In genomic region chr2:71066856-71067255, GRCh38 we compare ENCODE assay signal across 12 cellular contexts. TPM values are rescaled to one million over a fixed set of nuclear protein-coding genes. Genes with fewer than 3 reads are reported as not detected.
DNase-seq lines count a peak whose midpoint lies in the region; ATAC-seq, FAIRE-seq and TF ChIP-seq lines count a peak whose summit lies in the region.
"Had no signal": no experiment of that assay in that cellular context is flagged by ENCODE, and none has a peak within 500 bp of the region (broad histone marks: within the 10 kb centered on the region; RNA-seq: fewer than 3 reads in every experiment).

No MANE protein-coding gene starts in this region.

- TF ChIP-seq CTCF in HCT116 (IDR thresholded peaks at IDR 0.05 in 2 of 3, conservative IDR thresholded peaks at IDR 0.05 in 1 of 3; ENCODE audit: borderline replicate concordance in 1 of 3, insufficient read depth in 1 of 3, low read depth in 2 of 3, low read length in 2 of 3), result no peak
- no peak for TF ChIP-seq CTCF in astrocyte (IDR thresholded peaks at IDR 0.05; ENCODE audit: insufficient read depth, low read depth, low read length)
- TF ChIP-seq CTCF in osteoblast (IDR thresholded peaks at IDR 0.05; ENCODE audit: extremely low read depth, low read depth, low read length), result no peak

- no peaks in the 10 kb centered on the region for H3K9me2 ChIP-seq in HCT116 (ENCODE audit: insufficient read depth)

- H3K9me3 ChIP-seq in HCT116 (ENCODE audit: control insufficient read depth in 1 of 2, insufficient read depth in 1 of 2, low read depth in 1 of 2, low read length in 2 of 2) (no peaks in the 10 kb centered on the region), astrocyte (ENCODE audit: insufficient read depth, low read depth, low read length) (no peaks in the 10 kb centered on the region), osteoblast (ENCODE audit: low read depth, low read length) (no peaks in the 10 kb centered on the region)
- H3K9me3 ChIP-seq: heart right ventricle, left lung, thyroid gland had no signal

- no peak for DNase-seq in T-helper 2 cell treated with Interferon-gamma antibody and Interleukin-4, amounts not matched to agents 5 μg/mL and 100 μg/mL, for 36 hours (ENCODE audit: low spot score)
- no peak for DNase-seq in T-helper 2 cell
- no peak for DNase-seq in HCT116 (ENCODE audit: low read depth, low spot score)
- no peak for DNase-seq in astrocyte (ENCODE audit: low read depth)
- no peak for DNase-seq in osteoblast (ENCODE audit: insufficient read length, low spot score, missing footprints)
- DNase-seq in kidney tubule cell (ENCODE audit: low spot score), result no peak
- DNase-seq in NOMO-1 (lab: John Stamatoyannopoulos, UW; ENCODE audit: unreplicated experiment in 2 of 2), result no peak
- DNase-seq: left lung, NCI-H1105, thyroid gland had no signal

- ATAC-seq in HCT116 (no peak), GM18520 (IDR thresholded peaks at IDR 0.05; ENCODE audit: unreplicated experiment) (no peak)

- H3K27ac ChIP-seq in HCT116 (ENCODE audit: low read depth, low read length) (no peak overlapping the region), astrocyte (ENCODE audit: low read depth, low read length) (no peak overlapping the region), osteoblast (ENCODE audit: low read depth, low read length) (no peak overlapping the region)

- peaks cover 4% of the 10 kb centered on the region for H3K27me3 Mint-ChIP-seq in T-helper 2 cell treated with Interferon-gamma antibody and Interleukin-4, amounts not matched to agents 5 μg/mL and 100 μg/mL, for 36 hours (ENCODE audit: low read depth)
- peaks cover 18% of the 10 kb centered on the region for H3K27me3 Mint-ChIP-seq in astrocyte (ENCODE audit: low read depth, unreplicated experiment)

- H4K20me1 ChIP-seq in HCT116 (ENCODE audit: insufficient read depth) (no peaks in the 10 kb centered on the region), astrocyte (ENCODE audit: insufficient read depth, low read length) (peaks cover 30% of the 10 kb centered on the region), osteoblast (ENCODE audit: insufficient read depth, low read length) (peaks cover 25% of the 10 kb centered on the region)

- RAD21 ChIA-PET in HCT116 (lab: Charles Lee; ENCODE audit: low non-redundant PET in 1 of 2, low total read pairs in 2 of 2, uncharacterized antibody in 2 of 2, unreplicated experiment in 2 of 2), result no interaction called here

- no peak for TF ChIP-seq RAD21 in HCT116 (IDR thresholded peaks at IDR 0.05; ENCODE audit: low read depth)

- H3K27me3 ChIP-seq in HCT116 (ENCODE audit: insufficient read depth, low read length) (no peaks in the 10 kb centered on the region), astrocyte (ENCODE audit: insufficient read depth, low read length) (peaks cover 6% of the 10 kb centered on the region), osteoblast (ENCODE audit: insufficient read depth, low read length) (peaks cover 3% of the 10 kb centered on the region)
- H3K27me3 ChIP-seq: left lung, thyroid gland had no signal

- H3K36me3 ChIP-seq in HCT116 (ENCODE audit: control insufficient read depth in 1 of 2, insufficient read depth in 2 of 2, low read length in 2 of 2), result no peaks in the 10 kb centered on the region
- peaks cover 4% of the 10 kb centered on the region for H3K36me3 ChIP-seq in astrocyte (ENCODE audit: insufficient read depth, low read length)
- peaks cover 12% of the 10 kb centered on the region for H3K36me3 ChIP-seq in osteoblast (ENCODE audit: insufficient read depth, low read length)
- H3K36me3 ChIP-seq: left lung, thyroid gland had no signal

- H3K4me3 ChIP-seq in HCT116 (replicated peaks in 1 of 2; ENCODE audit: low read depth in 1 of 2, low read length in 2 of 2) (peak overlapping the region in 1 of 2 experiments; percentile 83; a peak in 1 of 4 replicates), astrocyte (ENCODE audit: insufficient read depth, low read depth, low read length) (no peak overlapping the region), osteoblast (ENCODE audit: insufficient read depth, low read length) (no peak overlapping the region)

- no peaks in the 10 kb centered on the region for H3K79me2 ChIP-seq in HCT116 (ENCODE audit: insufficient read depth, low read length)
- peaks cover 34% of the 10 kb centered on the region for H3K79me2 ChIP-seq in astrocyte (ENCODE audit: insufficient read depth, low read length)
- H3K79me2 ChIP-seq in osteoblast (ENCODE audit: insufficient read depth, low read length), result peaks cover 35% of the 10 kb centered on the region

- H3K4me2 ChIP-seq in HCT116 (ENCODE audit: low read length), result peak overlapping the region; percentile 100; the same call in 1 of the 2 replicates
- H3K4me2 ChIP-seq in astrocyte (ENCODE audit: low read length), result no peak overlapping the region
- H3K4me2 ChIP-seq in osteoblast (ENCODE audit: insufficient read depth, low read length), result peak overlapping the region; percentile 86

- TF ChIP-seq POLR2A in HCT116 (IDR thresholded peaks at IDR 0.05; ENCODE audit: borderline replicate concordance, extremely low read depth, insufficient read depth, insufficient read length), result no peak

- H3K27ac Mint-ChIP-seq in T-helper 2 cell treated with Interferon-gamma antibody and Interleukin-4, amounts not matched to agents 5 μg/mL and 100 μg/mL, for 36 hours, result no peak overlapping the region
- H3K27ac Mint-ChIP-seq in astrocyte (ENCODE audit: unreplicated experiment), result no peak overlapping the region

- H3K4me1 ChIP-seq in HCT116 (ENCODE audit: control insufficient read depth in 1 of 2, insufficient read depth in 2 of 2, low read length in 2 of 2) (peaks cover 10 to 22% of the 10 kb centered on the region in 2 experiments), astrocyte (ENCODE audit: insufficient read depth, low read length) (peaks cover 17% of the 10 kb centered on the region), osteoblast (ENCODE audit: insufficient read depth, low read length) (peaks cover 22% of the 10 kb centered on the region)

- peaks cover 12% of the 10 kb centered on the region for H3K36me3 Mint-ChIP-seq in T-helper 2 cell treated with Interferon-gamma antibody and Interleukin-4, amounts not matched to agents 5 μg/mL and 100 μg/mL, for 36 hours (ENCODE audit: low read depth)
- H3K36me3 Mint-ChIP-seq in astrocyte (ENCODE audit: low read depth, unreplicated experiment), result peaks cover 10% of the 10 kb centered on the region

- CTCF ChIA-PET in HCT116 (lab: Charles Lee), result interaction anchor here (0.7 to 1.6 kb wide), 2 partner anchors 19 to 65 kb away, joined by 3 read pairs; no protein-coding TSS in a partner anchor

- no peaks in the 10 kb centered on the region for H3K9me3 Mint-ChIP-seq in T-helper 2 cell treated with Interferon-gamma antibody and Interleukin-4, amounts not matched to agents 5 μg/mL and 100 μg/mL, for 36 hours
- no peaks in the 10 kb centered on the region for H3K9me3 Mint-ChIP-seq in astrocyte (ENCODE audit: unreplicated experiment)

- POLR2A ChIA-PET in HCT116 (lab: Charles Lee), result no interaction called here

- BruUV-seq in HCT116 (replicated peaks; lab: Mats Ljungman, UMichigan), result no TSS peak

- intact Hi-C loops in HCT116 (cut with micrococcal nuclease), result no loop called here

- H3K4me1 Mint-ChIP-seq in T-helper 2 cell treated with Interferon-gamma antibody and Interleukin-4, amounts not matched to agents 5 μg/mL and 100 μg/mL, for 36 hours (ENCODE audit: low read depth), result peaks cover 39% of the 10 kb centered on the region
- peaks cover 18% of the 10 kb centered on the region for H3K4me1 Mint-ChIP-seq in astrocyte (ENCODE audit: low read depth, unreplicated experiment)

- H2AFZ ChIP-seq in HCT116 (ENCODE audit: low read depth, low read length, poor library complexity, severe bottlenecking) (no peak overlapping the region), astrocyte (ENCODE audit: low read depth, low read length) (no peak overlapping the region), osteoblast (ENCODE audit: low read length) (no peak overlapping the region)

- no peak for FAIRE-seq in astrocyte (lab: Jason Lieb, UNC)

- H3K4me3 Mint-ChIP-seq in T-helper 2 cell treated with Interferon-gamma antibody and Interleukin-4, amounts not matched to agents 5 μg/mL and 100 μg/mL, for 36 hours, result peak overlapping the region; percentile 47
- peak overlapping the region; percentile 57 for H3K4me3 Mint-ChIP-seq in astrocyte (ENCODE audit: unreplicated experiment)

- H3K9ac ChIP-seq in HCT116 (ENCODE audit: low read length) (no peak overlapping the region), astrocyte (ENCODE audit: low read length) (no peak overlapping the region)

TF ChIP-seq in HCT116, 20 proteins besides CTCF, POLR2A, EP300 and RAD21 (continues in another document):
- TF ChIP-seq REST (IDR thresholded peaks at IDR 0.05; ENCODE audit: low read depth), result no peak
- no peak for TF ChIP-seq ZNF274 (IDR thresholded peaks at IDR 0.05; ENCODE audit: low read depth, low read length)
- no peak for TF ChIP-seq CBX3 (IDR thresholded peaks at IDR 0.05; ENCODE audit: low read depth)
- no peak for TF ChIP-seq SIN3A (IDR thresholded peaks at IDR 0.05; ENCODE audit: low read depth)
- TF ChIP-seq CEBPB (IDR thresholded peaks at IDR 0.05; ENCODE audit: low read depth), result no peak

RNA-seq across cellular contexts. Expression of gene NAGK, which starts 1.6 kb away (rescaled TPM):
- total RNA-seq in HCT116 (2021; ENCODE audit: unreplicated experiment), result 36.8 TPM
- 20.3 and 29.3 TPM in 2 replicates for polyA plus RNA-seq in HCT116 (2012)
- total RNA-seq in astrocyte, result 133 and 135 TPM in 2 replicates
- total RNA-seq in osteoblast, result 56.9 and 57.2 TPM in 2 replicates
